Comparison of ENCODE assay signal across 1 cellular context in the genomic region with DNA sequence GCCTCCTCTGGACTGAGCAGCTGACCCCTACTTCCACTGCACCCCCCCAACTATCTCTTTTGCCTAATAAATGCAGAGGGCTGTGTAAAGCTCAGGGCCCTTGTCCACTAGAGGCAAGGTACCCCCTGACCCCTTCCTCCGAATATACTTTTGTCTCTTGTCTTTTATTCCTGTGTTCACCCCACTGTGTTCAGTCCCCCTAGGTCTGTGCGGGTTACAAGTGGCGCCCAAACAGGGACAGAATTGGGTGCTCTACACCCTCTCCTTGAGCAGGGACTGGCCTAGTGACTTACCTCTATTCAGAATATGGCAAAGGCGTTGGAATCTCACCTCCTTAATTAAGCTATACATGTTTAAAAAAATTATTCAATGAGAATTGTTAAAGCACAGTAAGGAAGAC.
TF ChIP-seq lines count a peak whose summit lies in the region.

No MANE protein-coding gene starts in this region.

TF ChIP-seq in HepG2, 621 proteins besides CTCF, POLR2A, EP300 and RAD21:
- TF ChIP-seq ZMYM2 (CRISPR knock-in tag; IDR thresholded peaks at IDR 0.05) (0 out of 2 replicates have a peak, but pooled peaks have one; percentile 21), NCOR1 (IDR thresholded peaks at IDR 0.05; ENCODE audit: borderline replicate concordance, low read length) (0 out of 2 replicates have a peak, but pooled peaks have one; percentile 33), SETDB1 (CRISPR knock-in tag; IDR thresholded peaks at IDR 0.05; ENCODE audit: borderline replicate concordance) (0 out of 2 replicates have a peak, but pooled peaks have one; percentile 65)
- TF ChIP-seq, protein P1, sequence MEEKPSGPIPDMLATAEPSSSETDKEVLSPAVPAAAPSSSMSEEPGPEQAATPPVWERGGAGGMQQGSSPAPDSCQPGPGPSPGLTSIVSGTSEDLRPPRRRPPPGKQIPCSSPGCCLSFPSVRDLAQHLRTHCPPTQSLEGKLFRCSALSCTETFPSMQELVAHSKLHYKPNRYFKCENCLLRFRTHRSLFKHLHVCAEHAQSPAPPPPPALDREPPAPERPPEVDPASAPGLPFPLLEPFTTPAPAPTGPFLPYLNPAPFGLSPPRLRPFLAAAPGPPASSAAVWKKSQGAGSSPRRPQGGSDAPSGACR (CRISPR knock-in tag; IDR thresholded peaks at IDR 0.05): no peak
- TF ChIP-seq, protein P2, sequence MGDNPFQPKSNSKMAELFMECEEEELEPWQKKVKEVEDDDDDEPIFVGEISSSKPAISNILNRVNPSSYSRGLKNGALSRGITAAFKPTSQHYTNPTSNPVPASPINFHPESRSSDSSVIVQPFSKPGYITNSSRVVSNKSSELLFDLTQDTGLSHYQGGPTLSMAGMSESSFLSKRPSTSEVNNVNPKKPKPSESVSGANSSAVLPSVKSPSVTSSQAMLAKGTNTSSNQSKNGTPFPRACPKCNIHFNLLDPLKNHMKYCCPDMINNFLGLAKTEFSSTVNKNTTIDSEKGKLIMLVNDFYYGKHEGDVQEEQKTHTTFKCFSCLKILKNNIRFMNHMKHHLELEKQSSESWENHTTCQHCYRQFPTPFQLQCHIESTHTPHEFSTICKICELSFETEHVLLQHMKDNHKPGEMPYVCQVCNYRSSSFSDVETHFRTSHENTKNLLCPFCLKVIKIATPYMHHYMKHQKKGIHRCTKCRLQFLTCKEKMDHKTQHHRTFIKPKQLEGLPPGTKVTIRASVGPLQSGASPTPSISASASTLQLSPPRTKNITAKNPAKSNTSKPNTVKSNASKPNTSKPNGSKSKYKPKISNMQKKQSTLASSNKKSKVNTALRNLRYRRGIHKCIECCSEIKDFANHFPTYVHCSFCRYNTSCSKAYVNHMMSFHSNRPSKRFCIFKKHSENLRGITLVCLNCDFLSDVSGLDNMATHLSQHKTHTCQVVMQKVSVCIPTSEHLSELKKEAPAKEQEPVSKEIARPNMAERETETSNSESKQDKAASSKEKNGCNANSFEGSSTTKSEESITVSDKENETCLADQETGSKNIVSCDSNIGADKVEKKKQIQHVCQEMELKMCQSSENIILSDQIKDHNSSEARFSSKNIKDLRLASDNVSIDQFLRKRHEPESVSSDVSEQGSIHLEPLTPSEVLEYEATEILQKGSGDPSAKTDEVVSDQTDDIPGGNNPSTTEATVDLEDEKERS (CRISPR knock-in tag; IDR thresholded peaks at IDR 0.05): peak; percentile 87
